7 cellular contexts compared by ENCODE assay signal in the genomic region with DNA sequence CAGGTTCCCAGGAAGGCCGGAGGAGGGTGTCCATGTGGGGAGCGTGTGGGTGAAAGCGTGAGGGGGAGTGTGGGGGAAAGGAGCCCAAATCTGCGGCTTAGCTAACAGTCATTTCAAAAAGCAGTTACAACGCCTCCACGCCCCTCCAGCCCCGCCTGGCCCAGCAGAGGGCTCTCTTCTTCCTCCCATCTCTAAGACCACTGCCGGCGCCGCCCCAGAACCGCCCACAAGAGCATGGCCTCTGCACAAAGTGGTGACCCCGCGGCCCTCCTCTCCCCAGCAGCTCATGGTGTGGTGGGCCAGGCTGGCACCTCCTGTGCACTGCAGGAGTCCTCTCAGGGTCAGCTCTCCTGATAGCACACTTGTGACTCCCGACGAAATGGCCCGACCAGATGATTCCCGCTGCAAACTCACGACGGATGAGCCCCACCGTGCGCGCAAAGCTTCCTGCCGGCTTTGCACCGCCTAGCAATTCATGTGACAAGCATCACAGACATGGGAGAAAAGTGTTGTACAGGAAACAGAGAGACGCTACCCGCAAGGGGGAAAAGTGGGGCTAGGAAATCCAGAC. TPM values are rescaled to one million over a fixed set of nuclear protein-coding genes. Genes with fewer than 3 reads are reported as not detected.
DNase-seq lines count a peak whose midpoint lies in the region; ATAC-seq and TF ChIP-seq lines count a peak whose summit lies in the region.

No MANE protein-coding gene starts in this region.

- peak overlapping the region; percentile 71 for H3K4me3 ChIP-seq in coronary artery
- H3K4me3 ChIP-seq in left lung = peak overlapping the region; percentile 31 to 51

- peak overlapping the region in 1 of 2 donors; percentile 69 for H3K27ac ChIP-seq in coronary artery
- peak overlapping the region; percentile 26 to 80 for H3K27ac ChIP-seq in left lung

- H3K36me3 ChIP-seq in left lung = no peaks in the 10 kb centered on the region

- DNase-seq in NCI-H2029 (lab: John Stamatoyannopoulos, UW) = peak; percentile 33
- DNase-seq in activated CD4-positive, alpha-beta T cell treated with anti-CD3 and anti-CD28 coated beads for 4 hours = peak; percentile 84 to 86
- peak; percentile 79 for DNase-seq in coronary artery (ENCODE audit: low spot score)
- DNase-seq in left lung = peak; percentile 92 to 98
- peak; percentile 78 for DNase-seq in stimulated activated CD4-positive, alpha-beta T cell treated with anti-CD3 and anti-CD28 coated beads, Interleukin-2, amount 100 ng/mL, for 4 hours (ENCODE audit: low read depth)

- TF ChIP-seq CTCF in coronary artery (IDR thresholded peaks at IDR 0.05) (peak; percentile 38), left lung (IDR thresholded peaks at IDR 0.05) (peak; percentile 55 to 59)

- H3K9me3 ChIP-seq in left lung = no peaks in the 10 kb centered on the region

- H3K4me1 ChIP-seq in left lung = peaks cover 0 to 17% of the 10 kb centered on the region in 2 donors

- H3K27me3 ChIP-seq in left lung = no peaks in the 10 kb centered on the region

- ATAC-seq in GM18499 (IDR thresholded peaks at IDR 0.05; ENCODE audit: insufficient read depth, unreplicated experiment) = peak; percentile 91
- ATAC-seq in HG02759 (IDR thresholded peaks at IDR 0.05; ENCODE audit: unreplicated experiment) = peak; percentile 99
- peak; percentile 99 for ATAC-seq in left lung

- intact Hi-C loops in left lung (cut with DNase I) = loop anchor here in 1 of 2 donors (5.0 kb wide), 1 partner anchor 115 kb away; no protein-coding TSS in a partner anchor

RNA-seq across cellular contexts. Expression of gene HUS1, which starts 12.4 kb away (rescaled TPM):
- total RNA-seq in left lung = 10 to 100 TPM; 36.7 to 38.7 TPM

RNA-seq across cellular contexts. Expression of gene SUN3, which starts 37.1 kb away (rescaled TPM):
- total RNA-seq in left lung = not detected

RNA-seq across cellular contexts. Expression of gene C7orf57, which starts 43.5 kb away (rescaled TPM):
- 1 to 10 TPM in 1 of 2 donors, not detected in 1; 1.6 TPM for total RNA-seq in left lung

RNA-seq across cellular contexts. Expression of gene PKD1L1, which starts 43.6 kb away (rescaled TPM):
- total RNA-seq in left lung = under 1 TPM; 0.52 to 0.67 TPM

Comparison
In these comparisons a context has a peak if more than half of its experiments do, and no peak if none do; other contexts are left out.
1. DNase-seq: peak in every context shown above with its lines; median percentile 95 in left lung; 85 in activated CD4-positive, alpha-beta T cell treated with anti-CD3 and anti-CD28 coated beads for 4 hours; 79 in coronary artery; 78 in stimulated activated CD4-positive, alpha-beta T cell treated with anti-CD3 and anti-CD28 coated beads, Interleukin-2, amount 100 ng/mL, for 4 hours; 33 in NCI-H2029.